In genomic region chr19:16367269-16367683, GRCh38 we compare ENCODE assay signal across 10 cellular contexts.
DNase-seq lines count a peak whose midpoint lies in the region; ATAC-seq and TF ChIP-seq lines count a peak whose summit lies in the region.
"Had no signal": no experiment of that assay in that cellular context is flagged by ENCODE, and none has a peak within 500 bp of the region (broad histone marks: within the 10 kb centered on the region; RNA-seq: fewer than 3 reads in every experiment).

No MANE protein-coding gene starts in this region.

- DNase-seq in AML-193 (lab: John Stamatoyannopoulos, UW) (peak; percentile 32 to 52), NOMO-1 (lab: John Stamatoyannopoulos, UW; ENCODE audit: unreplicated experiment in 2 of 2) (peak; percentile 89 to 95), HEK293T (ENCODE audit: extremely low spot score) (no peak), DMS 273 (lab: John Stamatoyannopoulos, UW; ENCODE audit: unreplicated experiment) (no peak), COLO668 (lab: John Stamatoyannopoulos, UW; ENCODE audit: unreplicated experiment) (no peak)
- DNase-seq: NCI-H2227 treated with DMSO at 0.1 percent for 48 hours had no signal

- H3K4me1 Mint-ChIP-seq in dendritic cell treated with granulocyte-macrophage colony-stimulating factor and Interleukin-4, amounts not matched to agents 40 ng/mL and 50 ng/mL, for 4 days (ENCODE audit: low read depth), result peaks cover 73% of the 10 kb centered on the region

- H3K4me3 Mint-ChIP-seq in dendritic cell treated with granulocyte-macrophage colony-stimulating factor and Interleukin-4, amounts not matched to agents 40 ng/mL and 50 ng/mL, for 4 days, result peak overlapping the region; percentile 68
- H3K4me3 Mint-ChIP-seq: neural crest cell had no signal

- peaks cover 33% of the 10 kb centered on the region for H3K36me3 Mint-ChIP-seq in dendritic cell treated with granulocyte-macrophage colony-stimulating factor and Interleukin-4, amounts not matched to agents 40 ng/mL and 50 ng/mL, for 4 days (ENCODE audit: low read depth)

- intact Hi-C loops in dendritic cell treated with granulocyte-macrophage colony-stimulating factor and Interleukin-4, amounts not matched to agents 40 ng/mL and 50 ng/mL, for 4 days (cut with micrococcal nuclease), result loop anchor here (5.0 kb wide), 1 partner anchor 40 kb away; no protein-coding TSS in a partner anchor

- H3K27ac Mint-ChIP-seq in dendritic cell treated with granulocyte-macrophage colony-stimulating factor and Interleukin-4, amounts not matched to agents 40 ng/mL and 50 ng/mL, for 4 days, result peak overlapping the region; percentile 89

- H3K27me3 Mint-ChIP-seq in dendritic cell treated with granulocyte-macrophage colony-stimulating factor and Interleukin-4, amounts not matched to agents 40 ng/mL and 50 ng/mL, for 4 days, result peaks cover 35% of the 10 kb centered on the region

- H3K9me3 Mint-ChIP-seq in dendritic cell treated with granulocyte-macrophage colony-stimulating factor and Interleukin-4, amounts not matched to agents 40 ng/mL and 50 ng/mL, for 4 days, result no peaks in the 10 kb centered on the region
- H3K9me3 Mint-ChIP-seq: neural crest cell had no signal

- POLR2A ChIA-PET in HEK293T (lab: Yijun Ruan, JAX), result no interaction called here

- ATAC-seq in GM19463 (IDR thresholded peaks at IDR 0.05; ENCODE audit: unreplicated experiment), result peak; percentile 37
- ATAC-seq in HG03095 (IDR thresholded peaks at IDR 0.05; ENCODE audit: unreplicated experiment), result no peak

- CTCF ChIA-PET in HEK293T (lab: Yijun Ruan, JAX), result interaction anchor here (0.6 to 0.7 kb wide), 2 partner anchors 24 to 104 kb away, joined by 3 to 6 read pairs; no protein-coding TSS in a partner anchor

TF ChIP-seq in HEK293T, 16 proteins besides CTCF, POLR2A, EP300 and RAD21:
- TF ChIP-seq ELF4 (IDR thresholded peaks at IDR 0.05) (no peak), NFRKB (IDR thresholded peaks at IDR 0.05) (no peak), SUZ12 (IDR thresholded peaks at IDR 0.05) (no peak), BHLHE40 (IDR thresholded peaks at IDR 0.05; ENCODE audit: borderline replicate concordance) (no peak), PKNOX1 (IDR thresholded peaks at IDR 0.05) (no peak), FOXA1 (IDR thresholded peaks at IDR 0.05) (no peak), TARDBP (IDR thresholded peaks at IDR 0.05) (no peak), CTBP1 (IDR thresholded peaks at IDR 0.05; ENCODE audit: borderline replicate concordance) (no peak), L3MBTL2 (conservative IDR thresholded peaks at IDR 0.05) (no peak), LEF1 (IDR thresholded peaks at IDR 0.05; ENCODE audit: borderline replicate concordance) (no peak), ZNF384 (IDR thresholded peaks at IDR 0.05) (no peak), SP1 (IDR thresholded peaks at IDR 0.05) (no peak)

Comparison
In these comparisons a context has a peak if more than half of its experiments do, and no peak if none do; other contexts are left out.
1. DNase-seq: peak in AML-193 (2 of 2) and NOMO-1 (2 of 2); none in HEK293T (single experiment), DMS 273 (single experiment) and COLO668 (single experiment).